ENCODE assay signal across 1 cellular context in genomic region chrX:41332988-41333743, GRCh38.
TF ChIP-seq lines count a peak whose summit lies in the region.

No MANE protein-coding gene starts in this region.

TF ChIP-seq in HEK293, 187 proteins besides CTCF, POLR2A, EP300 and RAD21 (continued from another document and continues in another):
- peak; percentile 100 for TF ChIP-seq PATZ1 (tag by site-specific recombination; IDR thresholded peaks at IDR 0.05)
- no peak for TF ChIP-seq ZNF544 (tag by site-specific recombination; IDR thresholded peaks at IDR 0.05)
- no peak for TF ChIP-seq ZNF214 (tag by site-specific recombination; IDR thresholded peaks at IDR 0.05; ENCODE audit: borderline replicate concordance)
- no peak for TF ChIP-seq ZFP3 (tag by site-specific recombination; IDR thresholded peaks at IDR 0.05; ENCODE audit: low read depth)
- TF ChIP-seq ZNF18 (tag by site-specific recombination; IDR thresholded peaks at IDR 0.05) = peak; percentile 81
- no peak; the same call in 1 of the 2 replicates for TF ChIP-seq PRDM6 (tag by site-specific recombination; IDR thresholded peaks at IDR 0.05)
- TF ChIP-seq ZNF426 (tag by site-specific recombination; IDR thresholded peaks at IDR 0.05) = no peak
- peak; percentile 84 for TF ChIP-seq SP7 (tag by site-specific recombination; IDR thresholded peaks at IDR 0.05)
- no peak for TF ChIP-seq ZNF48 (tag by site-specific recombination; IDR thresholded peaks at IDR 0.05)
- no peak for TF ChIP-seq HOXD13 (CRISPR knock-in tag; IDR thresholded peaks at IDR 0.05; ENCODE audit: borderline replicate concordance)
- peak; percentile 97 for TF ChIP-seq WT1 (tag by site-specific recombination; IDR thresholded peaks at IDR 0.05)
- TF ChIP-seq ZNF157 (tag by site-specific recombination; IDR thresholded peaks at IDR 0.05) = no peak
- TF ChIP-seq ZNF449 (tag by site-specific recombination; IDR thresholded peaks at IDR 0.05) = no peak
- peak; percentile 74; the same call in 1 of the 2 replicates for TF ChIP-seq ZNF664 (tag by site-specific recombination; IDR thresholded peaks at IDR 0.05)
- peak; percentile 44; the same call in 1 of the 2 replicates for TF ChIP-seq PBX3 (CRISPR knock-in tag; IDR thresholded peaks at IDR 0.05)
- TF ChIP-seq INSM2 (tag by site-specific recombination; IDR thresholded peaks at IDR 0.05) = peak; percentile 84
- no peak for TF ChIP-seq ZFP41 (tag by site-specific recombination; IDR thresholded peaks at IDR 0.05; ENCODE audit: borderline replicate concordance)
- no peak; the same call in none of the 2 replicates for TF ChIP-seq ZNF121 (tag by site-specific recombination; IDR thresholded peaks at IDR 0.05)
- peak; percentile 99 for TF ChIP-seq ZXDB (tag by site-specific recombination; IDR thresholded peaks at IDR 0.05)
- TF ChIP-seq ZBTB49 (tag by site-specific recombination; IDR thresholded peaks at IDR 0.05; ENCODE audit: low read depth) = no peak
- no peak for TF ChIP-seq ZNF311 (tag by site-specific recombination; IDR thresholded peaks at IDR 0.05; ENCODE audit: borderline replicate concordance)
- peak; percentile 76; the same call in 1 of the 2 replicates for TF ChIP-seq ZNF777 (tag by site-specific recombination; IDR thresholded peaks at IDR 0.05; ENCODE audit: borderline replicate concordance)
- peak; percentile 21; the same call in 1 of the 2 replicates for TF ChIP-seq ZNF146 (tag by site-specific recombination; IDR thresholded peaks at IDR 0.05)
- TF ChIP-seq ZNF398 (tag by site-specific recombination; IDR thresholded peaks at IDR 0.05) = peak; percentile 100
- no peak for TF ChIP-seq ZNF747 (tag by site-specific recombination; IDR thresholded peaks at IDR 0.05)
- peak; percentile 95; the same call in 1 of the 2 replicates for TF ChIP-seq KLF7 (tag by site-specific recombination; IDR thresholded peaks at IDR 0.05; ENCODE audit: borderline replicate concordance)
- no peak for TF ChIP-seq REPIN1 (tag by site-specific recombination; IDR thresholded peaks at IDR 0.05; ENCODE audit: low read depth)
- no peak for TF ChIP-seq ZNF654 (tag by site-specific recombination; IDR thresholded peaks at IDR 0.05; ENCODE audit: low read depth)
- no peak for TF ChIP-seq ZNF114 (tag by site-specific recombination; IDR thresholded peaks at IDR 0.05)
- peak; percentile 38 for TF ChIP-seq ZNF394 (tag by site-specific recombination; IDR thresholded peaks at IDR 0.05; ENCODE audit: borderline replicate concordance)
- peak; percentile 94 for TF ChIP-seq ZFHX2 (tag by site-specific recombination; conservative IDR thresholded peaks at IDR 0.05)
- peak; percentile 85; the same call in 1 of the 2 replicates for TF ChIP-seq ZBTB7A (tag by site-specific recombination; IDR thresholded peaks at IDR 0.05; ENCODE audit: low read depth)
- TF ChIP-seq ZBTB10 (tag by site-specific recombination; IDR thresholded peaks at IDR 0.05) = peak; percentile 98
- peak; percentile 13; the same call in 1 of the 2 replicates for TF ChIP-seq ZBTB48 (tag by site-specific recombination; IDR thresholded peaks at IDR 0.05)
- no peak for TF ChIP-seq ZNF416 (tag by site-specific recombination; IDR thresholded peaks at IDR 0.05)
- no peak for TF ChIP-seq ZNF26 (tag by site-specific recombination; IDR thresholded peaks at IDR 0.05)
- no peak for TF ChIP-seq ZNF548 (tag by site-specific recombination; IDR thresholded peaks at IDR 0.05)
- TF ChIP-seq ZNF677 (tag by site-specific recombination; IDR thresholded peaks at IDR 0.05) = no peak
